1 cellular context compared by ENCODE assay signal in genomic region chr1:15178571-15179484, GRCh38.
TF ChIP-seq lines count a peak whose summit lies in the region.

No MANE protein-coding gene starts in this region.

TF ChIP-seq in HepG2, 621 proteins besides CTCF, POLR2A, EP300 and RAD21 (continued from another document):
- TF ChIP-seq, protein P1, sequence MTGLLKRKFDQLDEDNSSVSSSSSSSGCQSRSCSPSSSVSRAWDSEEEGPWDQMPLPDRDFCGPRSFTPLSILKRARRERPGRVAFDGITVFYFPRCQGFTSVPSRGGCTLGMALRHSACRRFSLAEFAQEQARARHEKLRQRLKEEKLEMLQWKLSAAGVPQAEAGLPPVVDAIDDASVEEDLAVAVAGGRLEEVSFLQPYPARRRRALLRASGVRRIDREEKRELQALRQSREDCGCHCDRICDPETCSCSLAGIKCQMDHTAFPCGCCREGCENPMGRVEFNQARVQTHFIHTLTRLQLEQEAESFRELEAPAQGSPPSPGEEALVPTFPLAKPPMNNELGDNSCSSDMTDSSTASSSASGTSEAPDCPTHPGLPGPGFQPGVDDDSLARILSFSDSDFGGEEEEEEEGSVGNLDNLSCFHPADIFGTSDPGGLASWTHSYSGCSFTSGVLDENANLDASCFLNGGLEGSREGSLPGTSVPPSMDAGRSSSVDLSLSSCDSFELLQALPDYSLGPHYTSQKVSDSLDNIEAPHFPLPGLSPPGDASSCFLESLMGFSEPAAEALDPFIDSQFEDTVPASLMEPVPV (CRISPR knock-in tag; IDR thresholded peaks at IDR 0.05), result no peak
- TF ChIP-seq FOSL2 (CRISPR knock-in tag; IDR thresholded peaks at IDR 0.05) (0 out of 2 replicates have a peak, but pooled peaks have one; percentile 7), CHD4 (IDR thresholded peaks at IDR 0.05; ENCODE audit: borderline replicate concordance, low read length) (peak; percentile 47; the same call in 1 of the 2 replicates)
